Comparison of ENCODE assay signal across 17 cellular contexts in the genomic region with DNA sequence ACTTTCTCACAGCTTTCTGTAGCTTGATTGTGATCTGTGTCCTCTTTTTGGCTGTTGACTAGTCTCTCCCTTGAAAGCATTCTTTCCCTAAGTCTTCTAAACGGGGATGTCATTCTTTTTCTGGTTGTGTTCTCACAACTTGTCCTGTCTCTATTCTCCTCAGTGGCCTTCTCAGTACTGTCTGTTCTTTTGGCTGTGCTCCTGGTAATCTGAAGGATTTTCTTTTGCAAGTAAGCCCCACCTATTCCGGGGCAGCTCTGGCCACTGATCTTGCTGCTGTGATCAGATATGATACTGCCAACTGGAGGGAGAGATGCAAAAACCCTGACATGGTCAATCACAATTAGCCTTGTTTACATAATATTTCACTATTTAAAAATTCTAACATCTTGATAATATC.
DNase-seq lines count a peak whose midpoint lies in the region; ATAC-seq and TF ChIP-seq lines count a peak whose summit lies in the region.
"Had no signal": no experiment of that assay in that cellular context is flagged by ENCODE, and none has a peak within 500 bp of the region (broad histone marks: within the 10 kb centered on the region; RNA-seq: fewer than 3 reads in every experiment).

No MANE protein-coding gene starts in this region.

- no peak for ATAC-seq in CD8-positive, alpha-beta T cell
- ATAC-seq in T-cell (replicated peaks in 1 of 4), result no peak
- ATAC-seq in sciatic nerve, result peak; percentile 94
- ATAC-seq: activated CD4-positive, CD25-positive, alpha-beta regulatory T cell treated with anti-CD3 and anti-CD28 coated beads, Interleukin-2, amount 50 U/mL, for 24 hours had no signal

- peaks cover 90% of the 10 kb centered on the region for H3K36me3 Mint-ChIP-seq in CD8-positive, alpha-beta T cell
- peaks cover 77% of the 10 kb centered on the region for H3K36me3 Mint-ChIP-seq in T-cell

- peaks cover 13% of the 10 kb centered on the region for H3K4me1 Mint-ChIP-seq in CD8-positive, alpha-beta T cell (ENCODE audit: low read depth)
- H3K4me1 Mint-ChIP-seq in T-cell, result peaks cover 5 to 12% (median 10%) of the 10 kb centered on the region in 3 donors
- H3K4me1 Mint-ChIP-seq: B cell had no signal

- no peak overlapping the region for H3K4me3 ChIP-seq in CD8-positive, alpha-beta T cell (ENCODE audit: low read depth, low read length)
- no peak overlapping the region for H3K4me3 ChIP-seq in H7 (ENCODE audit: insufficient read depth, low read depth, low read length)
- H3K4me3 ChIP-seq: skin epidermis had no signal

- CTCF ChIA-PET in CD8-positive, alpha-beta T cell (lab: Charles Lee), result interaction anchor here (1.4 kb wide), 1 partner anchor 13 kb away, joined by 3 read pairs; no protein-coding TSS in a partner anchor
- CTCF ChIA-PET in T-cell (lab: Charles Lee), result interaction anchor here in 1 of 2 donors (0.7 kb wide), 1 partner anchor 40 kb away, joined by 3 read pairs; no protein-coding TSS in a partner anchor

- H3K27ac ChIP-seq in CD8-positive, alpha-beta T cell (ENCODE audit: low read depth, low read length), result no peak overlapping the region
- H3K27ac ChIP-seq: RWPE1, skin epidermis had no signal

- POLR2A ChIA-PET in CD8-positive, alpha-beta T cell (lab: Charles Lee), result interaction anchor here (0.5 kb wide), 1 partner anchor 205 kb away, joined by 3 read pairs; no protein-coding TSS in a partner anchor
- POLR2A ChIA-PET in T-cell (lab: Charles Lee), result interaction anchor here in 1 of 2 donors (0.6 kb wide), 1 partner anchor 69 kb away, joined by 3 read pairs; no protein-coding TSS in a partner anchor

- H3K9me3 ChIP-seq in CD8-positive, alpha-beta T cell (ENCODE audit: low read length), result no peaks in the 10 kb centered on the region

- H3K27me3 ChIP-seq in CD8-positive, alpha-beta T cell (ENCODE audit: insufficient read depth, low read length), result no peaks in the 10 kb centered on the region
- no peaks in the 10 kb centered on the region for H3K27me3 ChIP-seq in H7 (ENCODE audit: control insufficient read depth, insufficient read depth, low read length)

- peak overlapping the region; percentile 3 for H3K27ac Mint-ChIP-seq in CD8-positive, alpha-beta T cell
- H3K27ac Mint-ChIP-seq in T-cell, result peak overlapping the region; percentile 70 to 77
- H3K27ac Mint-ChIP-seq: B cell had no signal

- H3K36me3 ChIP-seq in CD8-positive, alpha-beta T cell (ENCODE audit: insufficient read depth, low read length), result peaks cover 54% of the 10 kb centered on the region
- H3K36me3 ChIP-seq in H7 (replicated peaks; ENCODE audit: control insufficient read depth, insufficient read depth, low read length), result peaks cover 3% of the 10 kb centered on the region

- no peaks in the 10 kb centered on the region for H3K27me3 Mint-ChIP-seq in CD8-positive, alpha-beta T cell (ENCODE audit: low read depth)
- no peaks in the 10 kb centered on the region for H3K27me3 Mint-ChIP-seq in T-cell
- H3K27me3 Mint-ChIP-seq: B cell had no signal

- no peak overlapping the region for H3K4me3 Mint-ChIP-seq in CD8-positive, alpha-beta T cell
- H3K4me3 Mint-ChIP-seq in T-cell, result no peak overlapping the region
- H3K4me3 Mint-ChIP-seq: B cell had no signal

- TF ChIP-seq CTCF in CD8-positive, alpha-beta T cell (IDR thresholded peaks at IDR 0.05), result no peak

- H3K9me3 Mint-ChIP-seq in CD8-positive, alpha-beta T cell, result no peaks in the 10 kb centered on the region
- no peaks in the 10 kb centered on the region for H3K9me3 Mint-ChIP-seq in T-cell

- no peak for DNase-seq in CD8-positive, alpha-beta T cell
- DNase-seq in T-cell (no peak), fibroblast of gingiva (ENCODE audit: low read depth) (peak; percentile 9), sciatic nerve (ENCODE audit: low spot score) (no peak), H7 (no peak), NCI-H82 (lab: John Stamatoyannopoulos, UW) (no peak), T1000 (lab: John Stamatoyannopoulos, UW) (no peak)
- DNase-seq: DMS153; islet precursor cell; NCI-H1048; NCI-H2171; occipital lobe; stimulated activated CD4-positive, alpha-beta T cell treated with anti-CD3 and anti-CD28 coated beads, Interleukin-4, amount 100 ng/mL, for 4 hours had no signal

- no peaks in the 10 kb centered on the region for H3K4me1 ChIP-seq in CD8-positive, alpha-beta T cell (ENCODE audit: insufficient read depth, low read length)

- intact Hi-C loops in CD8-positive, alpha-beta T cell (cut with DNase I, micrococcal nuclease), result no loop called here
- intact Hi-C loops in sciatic nerve (cut with DNase I), result no loop called here
